24 cellular contexts compared by ENCODE assay signal in genomic region chr10:3551761-3552160, GRCh38.
"Had no signal": no experiment of that assay in that cellular context is flagged by ENCODE, and none has a peak within 500 bp of the region (broad histone marks: within the 10 kb centered on the region; RNA-seq: fewer than 3 reads in every experiment).

No MANE protein-coding gene starts in this region.

- H3K36me3 Mint-ChIP-seq: neural progenitor cell had no signal

- ATAC-seq: effector memory CD8-positive, alpha-beta T cell; left ventricle myocardium superior; lower lobe of right lung; naive thymus-derived CD4-positive, alpha-beta T cell; right cardiac atrium; stimulated activated naive B cell treated with anti-CD40 and anti-IgM and Interleukin-4, amounts not matched to agents 10 μg/mL and 1 μg/mL and 100 μg/mL, for 72 hours; upper lobe of right lung had no signal

- H3K9me3 Mint-ChIP-seq: effector memory CD8-positive, alpha-beta T cell; stimulated activated naive CD8-positive, alpha-beta T cell treated with anti-CD3 and anti-CD28 coated beads, Interleukin-15, Interleukin-2, amounts not matched to agents 100 ng/mL and 50 ng/mL, for 24 hours had no signal

- DNase-seq: cortex of kidney; effector memory CD8-positive, alpha-beta T cell; head of caudate nucleus; left ventricle myocardium superior; lower lobe of right lung; midbrain; naive thymus-derived CD4-positive, alpha-beta T cell; nucleus accumbens; right cardiac atrium; stimulated activated CD4-positive, alpha-beta T cell treated with anti-CD3 and anti-CD28 coated beads, Interleukin-15, amount 100 ng/mL, for 24 hours; stimulated activated CD4-positive, alpha-beta T cell treated with anti-CD3 and anti-CD28 coated beads, Interleukin-2, amount 100 ng/mL, for 48 hours; stimulated activated naive B cell treated with anti-CD40 and anti-IgM and Interleukin-4, amounts not matched to agents 10 μg/mL and 1 μg/mL and 100 μg/mL, for 72 hours; upper lobe of right lung; uterus had no signal

- H3K27ac ChIP-seq: lower lobe of right lung, neural progenitor cell, prostate gland, skin epidermis, thoracic aorta, tibial nerve, upper lobe of right lung, uterus had no signal

- FAIRE-seq: frontal cortex, keratinocyte had no signal

- H3K4me3 ChIP-seq: lower lobe of right lung, neural progenitor cell, prostate gland, skin epidermis, thoracic aorta, tibial nerve, upper lobe of right lung, uterus had no signal

- H3K4me1 Mint-ChIP-seq: neural progenitor cell had no signal

- H3K4me1 ChIP-seq: lower lobe of right lung, neural progenitor cell, prostate gland, upper lobe of right lung, uterus had no signal

- H3K9ac ChIP-seq: neural progenitor cell had no signal

- H2AFZ ChIP-seq: neural progenitor cell had no signal

- H3K4me3 Mint-ChIP-seq: effector memory CD8-positive, alpha-beta T cell; memory B cell; naive thymus-derived CD4-positive, alpha-beta T cell; nephron; neural progenitor cell; stimulated activated naive B cell treated with anti-CD40 and anti-IgM and Interleukin-4, amounts not matched to agents 10 μg/mL and 1 μg/mL and 100 μg/mL, for 72 hours; stimulated activated naive CD8-positive, alpha-beta T cell treated with anti-CD3 and anti-CD28 coated beads, Interleukin-15, Interleukin-2, amounts not matched to agents 100 ng/mL and 50 ng/mL, for 24 hours had no signal

- H3K27ac Mint-ChIP-seq: naive thymus-derived CD4-positive, alpha-beta T cell; nephron; neural progenitor cell; stimulated activated naive B cell treated with anti-CD40 and anti-IgM and Interleukin-4, amounts not matched to agents 10 μg/mL and 1 μg/mL and 100 μg/mL, for 72 hours; stimulated activated naive CD8-positive, alpha-beta T cell treated with anti-CD3 and anti-CD28 coated beads, Interleukin-15, Interleukin-2, amounts not matched to agents 100 ng/mL and 50 ng/mL, for 24 hours had no signal

- H3K27me3 ChIP-seq: neural progenitor cell, tibial nerve, upper lobe of right lung, uterus had no signal

- H3K9me3 ChIP-seq: lower lobe of right lung, prostate gland, thoracic aorta, upper lobe of right lung, uterus had no signal

- H3K4me2 ChIP-seq: neural progenitor cell had no signal

- H3K36me3 ChIP-seq: lower lobe of right lung, neural progenitor cell, prostate gland, thoracic aorta, tibial nerve, upper lobe of right lung, uterus had no signal
